In genomic region chr10:105725007-105725406, GRCh38 we compare ENCODE assay signal across 10 cellular contexts.
"Had no signal": no experiment of that assay in that cellular context is flagged by ENCODE, and none has a peak within 500 bp of the region (broad histone marks: within the 10 kb centered on the region; RNA-seq: fewer than 3 reads in every experiment).

No MANE protein-coding gene starts in this region.

- H3K4me2 ChIP-seq: GM23338 had no signal

- H3K9me3 ChIP-seq: HAP-1 had no signal

- H3K4me1 ChIP-seq: HAP-1 had no signal

- H3K27ac Mint-ChIP-seq: GM23338, H9, HFFc6 had no signal

- DNase-seq: GM23248, GOT3, H7, H9, HCEC 1CT, HFFc6 had no signal

- FAIRE-seq: H54 had no signal

- H2AFZ ChIP-seq: GM23248, GM23338 had no signal

- H3K27ac ChIP-seq: GM23248 had no signal

- ATAC-seq: GM23338, HCT116 had no signal

- H3K36me3 ChIP-seq: HAP-1 had no signal

- H3K4me3 ChIP-seq: GM23248, GM23338, HAP-1 had no signal

- H3K9ac ChIP-seq: GM23248 had no signal

- H3K4me3 Mint-ChIP-seq: GM23338, H9, HFFc6 had no signal
